In genomic region chr11:34633990-34634725, GRCh38 we compare ENCODE assay signal across 9 cellular contexts. TPM values are rescaled to one million over a fixed set of nuclear protein-coding genes. Genes with fewer than 3 reads are reported as not detected.
DNase-seq lines count a peak whose midpoint lies in the region; ATAC-seq, FAIRE-seq and TF ChIP-seq lines count a peak whose summit lies in the region.
"Had no signal": no experiment of that assay in that cellular context is flagged by ENCODE, and none has a peak within 500 bp of the region (broad histone marks: within the 10 kb centered on the region; RNA-seq: fewer than 3 reads in every experiment).

No MANE protein-coding gene starts in this region.

- no peak for TF ChIP-seq CTCF in AG10803 (conservative IDR thresholded peaks at IDR 0.05; ENCODE audit: low read length)
- TF ChIP-seq CTCF in Panc1 (IDR thresholded peaks at IDR 0.05), result no peak
- peak in 1 of 3 experiments; percentile 15 for TF ChIP-seq CTCF in keratinocyte (optimal IDR thresholded peaks at IDR 0.05 in 1 of 3, IDR thresholded peaks at IDR 0.05 in 1 of 3, conservative IDR thresholded peaks at IDR 0.05 in 1 of 3; ENCODE audit: extremely low read depth in 1 of 3, insufficient read depth in 2 of 3, low read length in 3 of 3)
- TF ChIP-seq CTCF in ovary (IDR thresholded peaks at IDR 0.05), result no peak

- H3K4me2 ChIP-seq in keratinocyte (ENCODE audit: control insufficient read depth, extremely low read depth, insufficient read depth, low read depth, low read length), result peak overlapping the region; percentile 59

- peaks cover 14% of the 10 kb centered on the region for H3K4me1 ChIP-seq in Panc1 (ENCODE audit: control insufficient read depth, insufficient read depth, low read length)
- peaks cover 86% of the 10 kb centered on the region for H3K4me1 ChIP-seq in keratinocyte (ENCODE audit: control insufficient read depth, extremely low read depth, insufficient read depth, low read length)
- H3K4me1 ChIP-seq in ovary (ENCODE audit: insufficient read depth), result no peaks in the 10 kb centered on the region

- H3K9me3 ChIP-seq in Panc1 (ENCODE audit: control insufficient read depth, insufficient read depth, low read depth, low read length) (no peaks in the 10 kb centered on the region), keratinocyte (ENCODE audit: control insufficient read depth, low read depth, low read length) (no peaks in the 10 kb centered on the region), ovary (peaks cover 0 to 2% of the 10 kb centered on the region in 2 donors)

- FAIRE-seq in keratinocyte (lab: Jason Lieb, UNC), result peak; percentile 82
- FAIRE-seq: colon had no signal

- ATAC-seq in GM18909 (IDR thresholded peaks at IDR 0.05; ENCODE audit: poor library complexity, unreplicated experiment), result peak; percentile 95
- peak; percentile 90 for ATAC-seq in HG03139 (IDR thresholded peaks at IDR 0.05; ENCODE audit: unreplicated experiment)
- no peak for ATAC-seq in Panc1

- no peak for TF ChIP-seq POLR2A in ovary (IDR thresholded peaks at IDR 0.05)

- BruUV-seq in Panc1 (replicated peaks; lab: Mats Ljungman, UMichigan), result no TSS peak

- 50 to 59% (median 54%) methylated on average over 5 of the region's 5 CpGs for WGBS in ovary, 3 donors

- dilution Hi-C loops in keratinocyte (cut with MboI; ENCODE audit: extremely low pct_ligation_motif_present, low sequenced_read_pairs), result no loop called here

- peak overlapping the region; percentile 77; the same call in 1 of the 2 replicates for H3K27ac ChIP-seq in Panc1 (ENCODE audit: low read length)
- peak overlapping the region; percentile 68 for H3K27ac ChIP-seq in keratinocyte (ENCODE audit: control insufficient read depth, insufficient read depth, low read length)
- no peak overlapping the region for H3K27ac ChIP-seq in ovary

- no peak for TF ChIP-seq EP300 in ovary (IDR thresholded peaks at IDR 0.05)

- H2AFZ ChIP-seq in keratinocyte (ENCODE audit: control insufficient read depth, low read length), result no peak overlapping the region

- no peak overlapping the region for H3K4me3 ChIP-seq in AG10803 (ENCODE audit: low read length)
- no peak overlapping the region for H3K4me3 ChIP-seq in Panc1 (ENCODE audit: low read depth in 2 of 2, low read length in 2 of 2)
- H3K4me3 ChIP-seq in keratinocyte (ENCODE audit: control insufficient read depth in 2 of 3, extremely low read depth in 1 of 3, insufficient read depth in 2 of 3, low read depth in 1 of 3, low read length in 3 of 3), result peak overlapping the region in 1 of 3 experiments; percentile 24
- H3K4me3 ChIP-seq in ovary, result no peak overlapping the region
- H3K4me3 ChIP-seq in H7 (ENCODE audit: insufficient read depth, low read depth, low read length), result no peak overlapping the region

- peaks cover 96% of the 10 kb centered on the region for H3K79me2 ChIP-seq in keratinocyte (ENCODE audit: control insufficient read depth, insufficient read depth, low read length)

- H4K20me1 ChIP-seq in keratinocyte (ENCODE audit: control insufficient read depth, extremely low read depth, insufficient read depth, low read length), result no peaks in the 10 kb centered on the region

- in situ Hi-C loops in Panc1 (cut with HindIII; ENCODE audit: low pct_unique_long_range_greater_than_20kb, low sequenced_read_pairs), result no loop called here

- H3K27me3 ChIP-seq in Panc1 (ENCODE audit: control insufficient read depth, insufficient read depth, low read length) (no peaks in the 10 kb centered on the region), keratinocyte (ENCODE audit: control insufficient read depth, extremely low read depth, insufficient read depth, low read length) (no peaks in the 10 kb centered on the region), ovary (no peaks in the 10 kb centered on the region), H7 (ENCODE audit: control insufficient read depth, insufficient read depth, low read length) (no peaks in the 10 kb centered on the region)

- H3K36me3 ChIP-seq in Panc1 (ENCODE audit: control insufficient read depth, insufficient read depth, low read length), result no peaks in the 10 kb centered on the region
- peaks cover 0 to 2% of the 10 kb centered on the region in 2 experiments for H3K36me3 ChIP-seq in keratinocyte (ENCODE audit: control insufficient read depth in 2 of 2, extremely low read depth in 1 of 2, insufficient read depth in 2 of 2, low read length in 2 of 2)
- no peaks in the 10 kb centered on the region for H3K36me3 ChIP-seq in ovary
- H3K36me3 ChIP-seq in H7 (replicated peaks; ENCODE audit: control insufficient read depth, insufficient read depth, low read length), result no peaks in the 10 kb centered on the region

- intact Hi-C loops in Panc1 (cut with micrococcal nuclease; ENCODE audit: unreplicated experiment) (no loop called here), ovary (cut with DNase I) (no loop called here)

- POLR2A ChIA-PET in Panc1 (lab: Charles Lee), result no interaction called here

- DNase-seq in AG10803 (ENCODE audit: low read depth) (peak; percentile 55), Panc1 (ENCODE audit: low read depth, low spot score) (no peak), keratinocyte (ENCODE audit: low read depth, low spot score) (no peak), ovary (no peak), H7 (no peak), NCI-H524 treated with DMSO at 0.1 percent for 48 hours (lab: John Stamatoyannopoulos, UW) (no peak)

- peaks cover 8% of the 10 kb centered on the region for H3K9me1 ChIP-seq in keratinocyte (ENCODE audit: control insufficient read depth, extremely low read depth, insufficient read depth, low read length)

- H3K9ac ChIP-seq in keratinocyte (ENCODE audit: control insufficient read depth, extremely low read depth, insufficient read depth, low read length), result no peak overlapping the region

- CTCF ChIA-PET in Panc1 (lab: Charles Lee), result no interaction called here

RNA-seq across cellular contexts. Expression of gene EHF, which starts 13.3 kb away (rescaled TPM):
- 0.51 TPM for total RNA-seq in Panc1 (2021; ENCODE audit: unreplicated experiment)
- 0.17 TPM for polyA plus RNA-seq in Panc1 (2012; ENCODE audit: insufficient read length)
- polyA plus RNA-seq in keratinocyte, result 64.1 to 74.7 TPM (median 64.2 TPM) in 3 replicates
- polyA plus RNA-seq in keratinocyte (2011; ENCODE audit: low read depth), result 166 TPM
- polyA plus RNA-seq in keratinocyte (2011; cell fraction: cytosol; rRNA removed), result 35.4 and 44.1 TPM in 2 replicates
- polyA plus RNA-seq in keratinocyte (2011; cell fraction: nucleus; rRNA removed), result 63.4 and 73.7 TPM in 2 replicates
- polyA plus RNA-seq in keratinocyte (2012; ENCODE audit: low replicate concordance), result 46.1 and 56.5 TPM in 2 replicates
- polyA minus RNA-seq in keratinocyte, result 159 to 232 TPM (median 215 TPM) in 3 replicates
- polyA minus RNA-seq in keratinocyte (2011; cell fraction: cytosol; rRNA and poly(A)+ RNA removed), result 70.0 TPM
- polyA minus RNA-seq in keratinocyte (2011; cell fraction: nucleus; rRNA and poly(A)+ RNA removed), result 73.6 and 104 TPM in 2 replicates
- 100 to 1,000 TPM in 1 of 7 donors, 10 to 100 TPM in 1, 1 to 10 TPM in 3, under 1 TPM in 1, not detected in 1; 0.35 to 102 (median 9.0) TPM for total RNA-seq in ovary
- under 1 TPM; 0.06 to 0.13 TPM for polyA plus RNA-seq in ovary
- 1.4 TPM in 1 of 2 replicates, not detected in the other for total RNA-seq in H7 (2014; rRNA removed; shearing (Covaris generic))

Comparison
In these comparisons a context has a peak if more than half of its experiments do, and no peak if none do; other contexts are left out.
1. H3K27ac ChIP-seq: peak in Panc1 (single experiment) and keratinocyte (single experiment); none in ovary (0 of 2).